In the genomic region with DNA sequence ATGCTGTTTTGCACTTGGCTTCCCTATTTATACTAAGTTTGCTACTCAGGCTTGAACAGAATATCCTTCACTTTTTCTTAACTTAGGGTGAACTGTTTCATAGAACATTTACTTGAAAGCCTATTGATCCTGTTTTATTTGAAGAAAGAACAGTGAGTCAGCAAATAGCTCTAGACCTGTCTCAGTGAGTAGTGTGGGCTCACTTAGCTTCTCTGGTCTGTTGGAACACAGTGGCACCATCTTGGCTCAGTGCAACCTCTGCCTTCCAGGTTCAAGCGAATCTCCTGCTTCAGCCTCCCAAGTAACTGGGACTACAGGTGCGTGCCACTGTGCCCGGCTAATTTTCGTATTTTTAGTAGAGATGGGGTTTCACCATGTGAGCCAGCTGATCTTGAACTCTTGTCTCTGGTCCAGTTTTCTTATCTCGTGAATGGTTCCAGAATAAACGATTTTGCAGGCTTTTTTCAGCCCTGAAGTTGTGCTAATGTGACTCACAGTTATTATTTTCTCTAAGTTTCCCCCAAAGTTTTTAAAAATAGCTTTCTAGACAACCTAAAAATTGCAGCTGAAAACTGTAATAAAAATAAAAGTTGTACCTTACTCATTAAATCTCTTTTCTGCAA, we compare ENCODE assay signal across 1 cellular context.
TF ChIP-seq lines count a peak whose summit lies in the region.

No MANE protein-coding gene starts in this region.

TF ChIP-seq in liver, 16 proteins besides CTCF, POLR2A, EP300 and RAD21 (continued from another document):
- no peak for TF ChIP-seq GABPA (IDR thresholded peaks at IDR 0.05 in 1 of 2, conservative IDR thresholded peaks at IDR 0.05 in 1 of 2)
- TF ChIP-seq, protein P1, sequence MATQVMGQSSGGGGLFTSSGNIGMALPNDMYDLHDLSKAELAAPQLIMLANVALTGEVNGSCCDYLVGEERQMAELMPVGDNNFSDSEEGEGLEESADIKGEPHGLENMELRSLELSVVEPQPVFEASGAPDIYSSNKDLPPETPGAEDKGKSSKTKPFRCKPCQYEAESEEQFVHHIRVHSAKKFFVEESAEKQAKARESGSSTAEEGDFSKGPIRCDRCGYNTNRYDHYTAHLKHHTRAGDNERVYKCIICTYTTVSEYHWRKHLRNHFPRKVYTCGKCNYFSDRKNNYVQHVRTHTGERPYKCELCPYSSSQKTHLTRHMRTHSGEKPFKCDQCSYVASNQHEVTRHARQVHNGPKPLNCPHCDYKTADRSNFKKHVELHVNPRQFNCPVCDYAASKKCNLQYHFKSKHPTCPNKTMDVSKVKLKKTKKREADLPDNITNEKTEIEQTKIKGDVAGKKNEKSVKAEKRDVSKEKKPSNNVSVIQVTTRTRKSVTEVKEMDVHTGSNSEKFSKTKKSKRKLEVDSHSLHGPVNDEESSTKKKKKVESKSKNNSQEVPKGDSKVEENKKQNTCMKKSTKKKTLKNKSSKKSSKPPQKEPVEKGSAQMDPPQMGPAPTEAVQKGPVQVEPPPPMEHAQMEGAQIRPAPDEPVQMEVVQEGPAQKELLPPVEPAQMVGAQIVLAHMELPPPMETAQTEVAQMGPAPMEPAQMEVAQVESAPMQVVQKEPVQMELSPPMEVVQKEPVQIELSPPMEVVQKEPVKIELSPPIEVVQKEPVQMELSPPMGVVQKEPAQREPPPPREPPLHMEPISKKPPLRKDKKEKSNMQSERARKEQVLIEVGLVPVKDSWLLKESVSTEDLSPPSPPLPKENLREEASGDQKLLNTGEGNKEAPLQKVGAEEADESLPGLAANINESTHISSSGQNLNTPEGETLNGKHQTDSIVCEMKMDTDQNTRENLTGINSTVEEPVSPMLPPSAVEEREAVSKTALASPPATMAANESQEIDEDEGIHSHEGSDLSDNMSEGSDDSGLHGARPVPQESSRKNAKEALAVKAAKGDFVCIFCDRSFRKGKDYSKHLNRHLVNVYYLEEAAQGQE (IDR thresholded peaks at IDR 0.05): no peak
- TF ChIP-seq FOXA1 (IDR thresholded peaks at IDR 0.05): no peak
- TF ChIP-seq NR2F2 (IDR thresholded peaks at IDR 0.05): no peak
- TF ChIP-seq, protein P2, sequence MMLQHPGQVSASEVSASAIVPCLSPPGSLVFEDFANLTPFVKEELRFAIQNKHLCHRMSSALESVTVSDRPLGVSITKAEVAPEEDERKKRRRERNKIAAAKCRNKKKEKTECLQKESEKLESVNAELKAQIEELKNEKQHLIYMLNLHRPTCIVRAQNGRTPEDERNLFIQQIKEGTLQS (IDR thresholded peaks at IDR 0.05): no peak
- TF ChIP-seq YY1 (IDR thresholded peaks at IDR 0.05): peak; percentile 24
